1 cellular context compared by ENCODE assay signal in genomic region chr17:49763735-49764558, GRCh38.
TF ChIP-seq lines count a peak whose summit lies in the region.

Gene FAM117A (minus strand): TSS chr17:49764131. CDS start chr17:49764087, 44 bp downstream.

TF ChIP-seq in HepG2, 621 proteins besides CTCF, POLR2A, EP300 and RAD21 (continued from another document and continues in another):
- TF ChIP-seq NR2C2 (CRISPR knock-in tag; IDR thresholded peaks at IDR 0.05; ENCODE audit: borderline replicate concordance) (no peak), DMAP1 (CRISPR knock-in tag; IDR thresholded peaks at IDR 0.05) (no peak), MXD1 (CRISPR knock-in tag; IDR thresholded peaks at IDR 0.05) (no peak), ZBTB4 (CRISPR knock-in tag; IDR thresholded peaks at IDR 0.05; ENCODE audit: borderline replicate concordance) (no peak), ZNF790 (CRISPR knock-in tag; IDR thresholded peaks at IDR 0.05; ENCODE audit: borderline replicate concordance) (no peak; the same call in 1 of the 2 replicates), NFE2L1 (CRISPR knock-in tag; IDR thresholded peaks at IDR 0.05; ENCODE audit: borderline replicate concordance) (no peak), ETV5 (CRISPR knock-in tag; IDR thresholded peaks at IDR 0.05; ENCODE audit: borderline replicate concordance) (no peak), CBX1 (IDR thresholded peaks at IDR 0.05; ENCODE audit: low read depth) (peak; percentile 77), MIXL1 (CRISPR knock-in tag; IDR thresholded peaks at IDR 0.05) (no peak), HOMEZ (CRISPR knock-in tag; IDR thresholded peaks at IDR 0.05; ENCODE audit: low read depth) (peak; percentile 98), FUBP1 (CRISPR knock-in tag; IDR thresholded peaks at IDR 0.05; ENCODE audit: borderline replicate concordance) (no peak), SOX13 (IDR thresholded peaks at IDR 0.05) (no peak), SOX13 (CRISPR knock-in tag; conservative IDR thresholded peaks at IDR 0.05 in 1 of 2, IDR thresholded peaks at IDR 0.05 in 1 of 2) (no peak), ARID2 (CRISPR knock-in tag; IDR thresholded peaks at IDR 0.05; ENCODE audit: borderline replicate concordance) (no peak), MAF1 (CRISPR knock-in tag; IDR thresholded peaks at IDR 0.05; ENCODE audit: borderline replicate concordance) (no peak), TEAD3 (CRISPR knock-in tag; optimal IDR thresholded peaks at IDR 0.05; ENCODE audit: borderline replicate concordance) (no peak), MYPOP (CRISPR knock-in tag; IDR thresholded peaks at IDR 0.05) (no peak), ZNF576 (CRISPR knock-in tag; IDR thresholded peaks at IDR 0.05) (no peak), ZNF609 (CRISPR knock-in tag; IDR thresholded peaks at IDR 0.05; ENCODE audit: borderline replicate concordance) (no peak), ZSCAN9 (CRISPR knock-in tag; IDR thresholded peaks at IDR 0.05; ENCODE audit: borderline replicate concordance) (no peak), ARID4A (CRISPR knock-in tag; IDR thresholded peaks at IDR 0.05; ENCODE audit: borderline replicate concordance) (peak; percentile 2; the same call in 1 of the 2 replicates), ZNF441 (CRISPR knock-in tag; IDR thresholded peaks at IDR 0.05; ENCODE audit: borderline replicate concordance) (peak; percentile 43; the same call in 1 of the 2 replicates), SIN3A (IDR thresholded peaks at IDR 0.05; ENCODE audit: borderline replicate concordance, low read depth, low read length) (peak; percentile 35; the same call in 1 of the 2 replicates), LBX2 (CRISPR knock-in tag; IDR thresholded peaks at IDR 0.05; ENCODE audit: borderline replicate concordance) (no peak), NFAT5 (CRISPR knock-in tag; IDR thresholded peaks at IDR 0.05) (no peak), ZMYM4 (CRISPR knock-in tag; IDR thresholded peaks at IDR 0.05) (peak; percentile 98), ARNT2 (CRISPR knock-in tag; IDR thresholded peaks at IDR 0.05; ENCODE audit: low read depth) (no peak), AGO2 (optimal IDR thresholded peaks at IDR 0.05; ENCODE audit: low read depth, low read length) (no peak), EZH2 (conservative IDR thresholded peaks at IDR 0.05; ENCODE audit: low read depth, low read length) (no peak)
